33 cellular contexts compared by ENCODE assay signal in genomic region chr1:26057189-26057588, GRCh38. TPM values are rescaled to one million over a fixed set of nuclear protein-coding genes. Genes with fewer than 3 reads are reported as not detected.
"Had no signal": no experiment of that assay in that cellular context is flagged by ENCODE, and none has a peak within 500 bp of the region (broad histone marks: within the 10 kb centered on the region; RNA-seq: fewer than 3 reads in every experiment).

No MANE protein-coding gene starts in this region.

- H3K36me3 ChIP-seq: ascending aorta, WERI-Rb-1 had no signal

- H3K4me1 ChIP-seq: ascending aorta had no signal

- H3K27me3 ChIP-seq: ascending aorta, cardiac muscle cell had no signal

- DNase-seq: activated CD4-positive, alpha-beta memory T cell treated with anti-CD3 and anti-CD28 coated beads for 36 hours; activated CD4-positive, alpha-beta T cell treated with anti-CD3 and anti-CD28 coated beads for 1 hour; activated CD4-positive, alpha-beta T cell treated with anti-CD3 and anti-CD28 coated beads for 36 hours; activated CD4-positive, alpha-beta T cell treated with anti-CD3 and anti-CD28 coated beads, Interleukin-2, amount 10 ng/mL, durations not matched to agents 24 days and 14 days; activated CD4-positive, alpha-beta T cell treated with anti-CD3 and anti-CD28 coated beads, Interleukin-2, amount 50 U/mL, for 1 hour; activated CD4-positive, alpha-beta T cell treated with anti-CD3 and anti-CD28 coated beads, Interleukin-2, amount 50 U/mL, for 4 hours; activated CD4-positive, CD25-positive, alpha-beta regulatory T cell; activated CD8-positive, alpha-beta memory T cell treated with anti-CD3 and anti-CD28 coated beads, Interleukin-2, amount 50 U/mL, for 4 hours; activated CD8-positive, alpha-beta T cell treated with anti-CD3 and anti-CD28 coated beads for 36 hours; activated effector memory CD4-positive, alpha-beta T cell treated with Interleukin-2 at 50 U/mL for 16 hours; activated gamma-delta T cell; activated naive CD4-positive, alpha-beta T cell treated with anti-CD3 and anti-CD28 coated beads, Interleukin-2, amount 10 ng/mL, durations not matched to agents 7 days and 5 days; activated naive CD4-positive, alpha-beta T cell treated with Interleukin-2 at 50 U/mL for 16 hours; activated naive CD8-positive, alpha-beta T cell treated with anti-CD3 and anti-CD28 coated beads, Interleukin-2, amount 10 ng/mL, durations not matched to agents 7 days and 5 days; activated naive CD8-positive, alpha-beta T cell treated with anti-CD3 and anti-CD28 coated beads, Interleukin-2, amount 50 U/mL, for 24 hours; activated T-cell treated with anti-CD3 and anti-CD28 coated beads, Interleukin-2, amount 50 U/mL, for 24 hours; activated T-cell treated with anti-CD3 and anti-CD28 coated beads, Interleukin-2, amount 50 U/mL, for 48 hours; amygdala; anterior cingulate cortex; caudate nucleus; cerebellar nuclear complex; T-helper 1 cell; T-helper 2 cell; T-helper 9 cell; WERI-Rb-1 had no signal

- ATAC-seq: activated CD4-positive, alpha-beta T cell treated with anti-CD3 and anti-CD28 coated beads for 36 hours; activated CD4-positive, CD25-positive, alpha-beta regulatory T cell treated with anti-CD3 and anti-CD28 coated beads, Interleukin-2, amount 50 U/mL, for 24 hours; activated CD8-positive, alpha-beta T cell treated with anti-CD3 and anti-CD28 coated beads for 36 hours; activated naive CD8-positive, alpha-beta T cell treated with anti-CD3 and anti-CD28 coated beads, Interleukin-2, amount 50 U/mL, for 24 hours; WTC11 had no signal

- H3K4me3 ChIP-seq: ascending aorta, cardiac muscle cell had no signal

- FAIRE-seq: bronchial epithelial cell, TTC549 had no signal

- H3K27ac ChIP-seq: ascending aorta, cardiac muscle cell, WERI-Rb-1 had no signal

- H3K9me3 ChIP-seq: ascending aorta had no signal

RNA-seq across cellular contexts. Expression of gene TRIM63, which starts 10.2 kb away (rescaled TPM):
- total RNA-seq: activated CD4-positive, alpha-beta T cell treated with anti-CD3 and anti-CD28 coated beads for 36 hours; activated CD4-positive, alpha-beta T cell treated with anti-CD3 and anti-CD28 coated beads, Interleukin-2, amount 10 ng/mL, durations not matched to agents 24 days and 14 days; activated CD8-positive, alpha-beta memory T cell treated with anti-CD3 and anti-CD28 coated beads for 36 hours; activated naive CD8-positive, alpha-beta T cell treated with anti-CD3 and anti-CD28 coated beads, Interleukin-2, amount 10 ng/mL, durations not matched to agents 7 days and 5 days; activated T-helper 2 cell treated with anti-CD3 and anti-CD28 coated beads, Interferon-gamma antibody, Interleukin-2, Interleukin-4, amounts not matched to agents 10 μg/mL and 5 μg/mL and 100 μg/mL, durations not matched to agents 14 hours and 24 hours and 36 hours; ascending aorta; bronchial epithelial cell; WTC11 had no signal

RNA-seq across cellular contexts. Expression of gene SLC30A2, which starts 11.3 kb away (rescaled TPM):
- total RNA-seq: activated CD4-positive, alpha-beta memory T cell treated with anti-CD3 and anti-CD28 coated beads for 36 hours; activated CD4-positive, alpha-beta T cell treated with anti-CD3 and anti-CD28 coated beads for 36 hours; activated CD4-positive, alpha-beta T cell treated with anti-CD3 and anti-CD28 coated beads, Interleukin-2, amount 10 ng/mL, durations not matched to agents 24 days and 14 days; activated CD8-positive, alpha-beta memory T cell treated with anti-CD3 and anti-CD28 coated beads for 36 hours; activated CD8-positive, alpha-beta T cell treated with anti-CD3 and anti-CD28 coated beads for 36 hours; activated naive CD8-positive, alpha-beta T cell treated with anti-CD3 and anti-CD28 coated beads, Interleukin-2, amount 10 ng/mL, durations not matched to agents 7 days and 5 days; activated T-helper 2 cell treated with anti-CD3 and anti-CD28 coated beads, Interferon-gamma antibody, Interleukin-2, Interleukin-4, amounts not matched to agents 10 μg/mL and 5 μg/mL and 100 μg/mL, durations not matched to agents 14 hours and 24 hours and 36 hours; ascending aorta; bronchial epithelial cell had no signal

RNA-seq across cellular contexts. Expression of gene EXTL1, which starts 35.6 kb away (rescaled TPM):
- total RNA-seq: activated CD4-positive, alpha-beta memory T cell treated with anti-CD3 and anti-CD28 coated beads for 36 hours; activated CD4-positive, alpha-beta T cell treated with anti-CD3 and anti-CD28 coated beads for 36 hours; activated CD4-positive, alpha-beta T cell treated with anti-CD3 and anti-CD28 coated beads, Interleukin-2, amount 10 ng/mL, durations not matched to agents 24 days and 14 days; activated CD8-positive, alpha-beta memory T cell treated with anti-CD3 and anti-CD28 coated beads for 36 hours; activated CD8-positive, alpha-beta T cell treated with anti-CD3 and anti-CD28 coated beads for 36 hours; activated naive CD8-positive, alpha-beta T cell treated with anti-CD3 and anti-CD28 coated beads, Interleukin-2, amount 10 ng/mL, durations not matched to agents 7 days and 5 days; activated T-helper 2 cell treated with anti-CD3 and anti-CD28 coated beads, Interferon-gamma antibody, Interleukin-2, Interleukin-4, amounts not matched to agents 10 μg/mL and 5 μg/mL and 100 μg/mL, durations not matched to agents 14 hours and 24 hours and 36 hours; bronchial epithelial cell had no signal
